In the genomic region with DNA sequence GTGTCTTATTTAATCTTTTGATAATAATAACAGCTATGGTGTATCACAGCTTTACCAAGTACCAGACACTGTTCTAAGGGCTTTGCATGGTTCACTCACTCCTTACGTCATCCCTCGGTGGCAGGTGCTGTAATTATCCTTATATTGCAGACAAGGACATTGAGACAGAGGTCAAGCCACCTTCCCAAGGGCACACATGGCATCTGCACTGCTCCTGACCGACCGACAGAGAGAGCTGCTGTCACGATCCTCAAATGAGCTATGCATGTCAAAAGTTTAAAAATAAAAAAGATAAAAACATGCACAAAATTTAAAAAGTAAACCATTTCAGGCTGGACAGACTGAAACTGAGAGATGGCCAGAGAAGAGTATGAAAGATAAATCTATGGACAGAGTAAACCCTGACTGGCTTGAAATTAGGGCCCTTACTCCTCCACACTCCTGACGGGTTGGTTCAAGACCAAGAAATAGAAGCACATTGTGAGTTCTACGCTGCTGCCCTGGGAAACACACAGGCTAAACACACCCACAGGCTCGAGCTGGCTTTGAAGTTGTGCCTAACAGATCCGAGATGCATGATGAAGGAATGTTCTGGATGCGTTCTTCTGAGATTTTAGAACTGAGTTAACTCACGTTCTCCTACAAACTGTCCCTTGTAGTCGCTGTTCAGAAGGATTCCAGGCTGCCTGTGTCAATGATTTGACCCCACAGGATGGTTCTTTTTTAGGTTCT, we compare ENCODE assay signal across 2 cellular contexts.
TF ChIP-seq lines count a peak whose summit lies in the region.

No MANE protein-coding gene starts in this region.

TF ChIP-seq in liver, 16 proteins besides CTCF, POLR2A, EP300 and RAD21:
- TF ChIP-seq JUND (IDR thresholded peaks at IDR 0.05) (no peak), NR2F2 (IDR thresholded peaks at IDR 0.05) (no peak), FOXA2 (IDR thresholded peaks at IDR 0.05) (no peak), YY1 (IDR thresholded peaks at IDR 0.05) (no peak), TAF1 (conservative IDR thresholded peaks at IDR 0.05) (no peak), HNF4A (conservative IDR thresholded peaks at IDR 0.05) (no peak), GABPA (IDR thresholded peaks at IDR 0.05 in 1 of 2, conservative IDR thresholded peaks at IDR 0.05 in 1 of 2) (no peak), EGR1 (IDR thresholded peaks at IDR 0.05; ENCODE audit: low read depth in 2 of 2) (no peak)
- TF ChIP-seq, protein P1, sequence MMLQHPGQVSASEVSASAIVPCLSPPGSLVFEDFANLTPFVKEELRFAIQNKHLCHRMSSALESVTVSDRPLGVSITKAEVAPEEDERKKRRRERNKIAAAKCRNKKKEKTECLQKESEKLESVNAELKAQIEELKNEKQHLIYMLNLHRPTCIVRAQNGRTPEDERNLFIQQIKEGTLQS (IDR thresholded peaks at IDR 0.05), result no peak
- TF ChIP-seq, protein P2, sequence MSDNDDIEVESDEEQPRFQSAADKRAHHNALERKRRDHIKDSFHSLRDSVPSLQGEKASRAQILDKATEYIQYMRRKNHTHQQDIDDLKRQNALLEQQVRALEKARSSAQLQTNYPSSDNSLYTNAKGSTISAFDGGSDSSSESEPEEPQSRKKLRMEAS (IDR thresholded peaks at IDR 0.05), result no peak
TF ChIP-seq in liver: peak in this region for 0.

TF ChIP-seq in HepG2, 621 proteins besides CTCF, POLR2A, EP300 and RAD21:
- TF ChIP-seq, protein P3, sequence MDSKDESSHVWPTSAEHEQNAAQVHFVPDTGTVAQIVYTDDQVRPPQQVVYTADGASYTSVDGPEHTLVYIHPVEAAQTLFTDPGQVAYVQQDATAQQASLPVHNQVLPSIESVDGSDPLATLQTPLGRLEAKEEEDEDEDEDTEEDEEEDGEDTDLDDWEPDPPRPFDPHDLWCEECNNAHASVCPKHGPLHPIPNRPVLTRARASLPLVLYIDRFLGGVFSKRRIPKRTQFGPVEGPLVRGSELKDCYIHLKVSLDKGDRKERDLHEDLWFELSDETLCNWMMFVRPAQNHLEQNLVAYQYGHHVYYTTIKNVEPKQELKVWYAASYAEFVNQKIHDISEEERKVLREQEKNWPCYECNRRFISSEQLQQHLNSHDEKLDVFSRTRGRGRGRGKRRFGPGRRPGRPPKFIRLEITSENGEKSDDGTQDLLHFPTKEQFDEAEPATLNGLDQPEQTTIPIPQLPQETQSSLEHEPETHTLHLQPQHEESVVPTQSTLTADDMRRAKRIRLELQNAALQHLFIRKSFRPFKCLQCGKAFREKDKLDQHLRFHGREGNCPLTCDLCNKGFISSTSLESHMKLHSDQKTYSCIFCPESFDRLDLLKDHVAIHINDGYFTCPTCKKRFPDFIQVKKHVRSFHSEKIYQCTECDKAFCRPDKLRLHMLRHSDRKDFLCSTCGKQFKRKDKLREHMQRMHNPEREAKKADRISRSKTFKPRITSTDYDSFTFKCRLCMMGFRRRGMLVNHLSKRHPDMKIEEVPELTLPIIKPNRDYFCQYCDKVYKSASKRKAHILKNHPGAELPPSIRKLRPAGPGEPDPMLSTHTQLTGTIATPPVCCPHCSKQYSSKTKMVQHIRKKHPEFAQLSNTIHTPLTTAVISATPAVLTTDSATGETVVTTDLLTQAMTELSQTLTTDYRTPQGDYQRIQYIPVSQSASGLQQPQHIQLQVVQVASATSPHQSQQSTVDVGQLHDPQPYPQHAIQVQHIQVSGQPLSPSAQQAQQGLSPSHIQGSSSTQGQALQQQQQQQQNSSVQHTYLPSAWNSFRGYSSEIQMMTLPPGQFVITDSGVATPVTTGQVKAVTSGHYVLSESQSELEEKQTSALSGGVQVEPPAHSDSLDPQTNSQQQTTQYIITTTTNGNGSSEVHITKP (CRISPR knock-in tag; IDR thresholded peaks at IDR 0.05; ENCODE audit: low read depth), result no peak
- TF ChIP-seq, protein P4, sequence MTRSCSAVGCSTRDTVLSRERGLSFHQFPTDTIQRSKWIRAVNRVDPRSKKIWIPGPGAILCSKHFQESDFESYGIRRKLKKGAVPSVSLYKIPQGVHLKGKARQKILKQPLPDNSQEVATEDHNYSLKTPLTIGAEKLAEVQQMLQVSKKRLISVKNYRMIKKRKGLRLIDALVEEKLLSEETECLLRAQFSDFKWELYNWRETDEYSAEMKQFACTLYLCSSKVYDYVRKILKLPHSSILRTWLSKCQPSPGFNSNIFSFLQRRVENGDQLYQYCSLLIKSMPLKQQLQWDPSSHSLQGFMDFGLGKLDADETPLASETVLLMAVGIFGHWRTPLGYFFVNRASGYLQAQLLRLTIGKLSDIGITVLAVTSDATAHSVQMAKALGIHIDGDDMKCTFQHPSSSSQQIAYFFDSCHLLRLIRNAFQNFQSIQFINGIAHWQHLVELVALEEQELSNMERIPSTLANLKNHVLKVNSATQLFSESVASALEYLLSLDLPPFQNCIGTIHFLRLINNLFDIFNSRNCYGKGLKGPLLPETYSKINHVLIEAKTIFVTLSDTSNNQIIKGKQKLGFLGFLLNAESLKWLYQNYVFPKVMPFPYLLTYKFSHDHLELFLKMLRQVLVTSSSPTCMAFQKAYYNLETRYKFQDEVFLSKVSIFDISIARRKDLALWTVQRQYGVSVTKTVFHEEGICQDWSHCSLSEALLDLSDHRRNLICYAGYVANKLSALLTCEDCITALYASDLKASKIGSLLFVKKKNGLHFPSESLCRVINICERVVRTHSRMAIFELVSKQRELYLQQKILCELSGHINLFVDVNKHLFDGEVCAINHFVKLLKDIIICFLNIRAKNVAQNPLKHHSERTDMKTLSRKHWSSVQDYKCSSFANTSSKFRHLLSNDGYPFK (CRISPR knock-in tag; IDR thresholded peaks at IDR 0.05; ENCODE audit: borderline replicate concordance), result no peak
- TF ChIP-seq RFXANK (CRISPR knock-in tag; IDR thresholded peaks at IDR 0.05) (no peak), ZNF207 (IDR thresholded peaks at IDR 0.05; ENCODE audit: borderline replicate concordance) (no peak), JARID2 (CRISPR knock-in tag; IDR thresholded peaks at IDR 0.05; ENCODE audit: insufficient replicate concordance) (no peak), ZFP62 (CRISPR knock-in tag; IDR thresholded peaks at IDR 0.05) (no peak), ZNF367 (CRISPR knock-in tag; IDR thresholded peaks at IDR 0.05; ENCODE audit: borderline replicate concordance) (no peak), ZFY (CRISPR knock-in tag; IDR thresholded peaks at IDR 0.05) (no peak), ZSCAN29 (CRISPR knock-in tag; conservative IDR thresholded peaks at IDR 0.05) (no peak), ZNF841 (CRISPR knock-in tag; IDR thresholded peaks at IDR 0.05; ENCODE audit: borderline replicate concordance) (no peak), NR2F1 (CRISPR knock-in tag; IDR thresholded peaks at IDR 0.05) (no peak), YEATS4 (CRISPR knock-in tag; IDR thresholded peaks at IDR 0.05; ENCODE audit: borderline replicate concordance) (no peak), RELA (CRISPR knock-in tag; IDR thresholded peaks at IDR 0.05) (no peak), HDAC2 (CRISPR knock-in tag; IDR thresholded peaks at IDR 0.05) (no peak), TBP (CRISPR knock-in tag; IDR thresholded peaks at IDR 0.05) (no peak)
- TF ChIP-seq, protein P5, sequence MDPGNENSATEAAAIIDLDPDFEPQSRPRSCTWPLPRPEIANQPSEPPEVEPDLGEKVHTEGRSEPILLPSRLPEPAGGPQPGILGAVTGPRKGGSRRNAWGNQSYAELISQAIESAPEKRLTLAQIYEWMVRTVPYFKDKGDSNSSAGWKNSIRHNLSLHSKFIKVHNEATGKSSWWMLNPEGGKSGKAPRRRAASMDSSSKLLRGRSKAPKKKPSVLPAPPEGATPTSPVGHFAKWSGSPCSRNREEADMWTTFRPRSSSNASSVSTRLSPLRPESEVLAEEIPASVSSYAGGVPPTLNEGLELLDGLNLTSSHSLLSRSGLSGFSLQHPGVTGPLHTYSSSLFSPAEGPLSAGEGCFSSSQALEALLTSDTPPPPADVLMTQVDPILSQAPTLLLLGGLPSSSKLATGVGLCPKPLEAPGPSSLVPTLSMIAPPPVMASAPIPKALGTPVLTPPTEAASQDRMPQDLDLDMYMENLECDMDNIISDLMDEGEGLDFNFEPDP (CRISPR knock-in tag; conservative IDR thresholded peaks at IDR 0.05), result no peak
- TF ChIP-seq, protein P6, sequence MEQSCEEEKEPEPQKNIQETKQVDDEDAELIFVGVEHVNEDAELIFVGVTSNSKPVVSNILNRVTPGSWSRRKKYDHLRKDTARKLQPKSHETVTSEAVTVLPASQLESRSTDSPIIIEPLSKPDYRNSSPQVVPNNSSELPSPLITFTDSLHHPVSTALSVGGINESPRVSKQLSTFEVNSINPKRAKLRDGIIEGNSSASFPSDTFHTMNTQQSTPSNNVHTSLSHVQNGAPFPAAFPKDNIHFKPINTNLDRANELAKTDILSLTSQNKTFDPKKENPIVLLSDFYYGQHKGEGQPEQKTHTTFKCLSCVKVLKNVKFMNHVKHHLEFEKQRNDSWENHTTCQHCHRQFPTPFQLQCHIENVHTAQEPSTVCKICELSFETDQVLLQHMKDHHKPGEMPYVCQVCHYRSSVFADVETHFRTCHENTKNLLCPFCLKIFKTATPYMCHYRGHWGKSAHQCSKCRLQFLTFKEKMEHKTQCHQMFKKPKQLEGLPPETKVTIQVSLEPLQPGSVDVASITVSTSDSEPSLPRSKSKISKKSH (CRISPR knock-in tag; IDR thresholded peaks at IDR 0.05; ENCODE audit: borderline replicate concordance), result no peak
- TF ChIP-seq, protein P7, sequence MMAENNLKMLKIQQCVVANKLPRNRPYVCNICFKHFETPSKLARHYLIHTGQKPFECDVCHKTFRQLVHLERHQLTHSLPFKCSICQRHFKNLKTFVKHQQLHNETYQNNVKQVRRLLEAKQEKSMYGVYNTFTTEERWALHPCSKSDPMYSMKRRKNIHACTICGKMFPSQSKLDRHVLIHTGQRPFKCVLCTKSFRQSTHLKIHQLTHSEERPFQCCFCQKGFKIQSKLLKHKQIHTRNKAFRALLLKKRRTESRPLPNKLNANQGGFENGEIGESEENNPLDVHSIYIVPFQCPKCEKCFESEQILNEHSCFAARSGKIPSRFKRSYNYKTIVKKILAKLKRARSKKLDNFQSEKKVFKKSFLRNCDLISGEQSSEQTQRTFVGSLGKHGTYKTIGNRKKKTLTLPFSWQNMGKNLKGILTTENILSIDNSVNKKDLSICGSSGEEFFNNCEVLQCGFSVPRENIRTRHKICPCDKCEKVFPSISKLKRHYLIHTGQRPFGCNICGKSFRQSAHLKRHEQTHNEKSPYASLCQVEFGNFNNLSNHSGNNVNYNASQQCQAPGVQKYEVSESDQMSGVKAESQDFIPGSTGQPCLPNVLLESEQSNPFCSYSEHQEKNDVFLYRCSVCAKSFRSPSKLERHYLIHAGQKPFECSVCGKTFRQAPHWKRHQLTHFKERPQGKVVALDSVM (CRISPR knock-in tag; IDR thresholded peaks at IDR 0.05), result no peak
TF ChIP-seq in HepG2: peak in this region for 0.
